ENCODE assay signal across 1 cellular context in the genomic region with DNA sequence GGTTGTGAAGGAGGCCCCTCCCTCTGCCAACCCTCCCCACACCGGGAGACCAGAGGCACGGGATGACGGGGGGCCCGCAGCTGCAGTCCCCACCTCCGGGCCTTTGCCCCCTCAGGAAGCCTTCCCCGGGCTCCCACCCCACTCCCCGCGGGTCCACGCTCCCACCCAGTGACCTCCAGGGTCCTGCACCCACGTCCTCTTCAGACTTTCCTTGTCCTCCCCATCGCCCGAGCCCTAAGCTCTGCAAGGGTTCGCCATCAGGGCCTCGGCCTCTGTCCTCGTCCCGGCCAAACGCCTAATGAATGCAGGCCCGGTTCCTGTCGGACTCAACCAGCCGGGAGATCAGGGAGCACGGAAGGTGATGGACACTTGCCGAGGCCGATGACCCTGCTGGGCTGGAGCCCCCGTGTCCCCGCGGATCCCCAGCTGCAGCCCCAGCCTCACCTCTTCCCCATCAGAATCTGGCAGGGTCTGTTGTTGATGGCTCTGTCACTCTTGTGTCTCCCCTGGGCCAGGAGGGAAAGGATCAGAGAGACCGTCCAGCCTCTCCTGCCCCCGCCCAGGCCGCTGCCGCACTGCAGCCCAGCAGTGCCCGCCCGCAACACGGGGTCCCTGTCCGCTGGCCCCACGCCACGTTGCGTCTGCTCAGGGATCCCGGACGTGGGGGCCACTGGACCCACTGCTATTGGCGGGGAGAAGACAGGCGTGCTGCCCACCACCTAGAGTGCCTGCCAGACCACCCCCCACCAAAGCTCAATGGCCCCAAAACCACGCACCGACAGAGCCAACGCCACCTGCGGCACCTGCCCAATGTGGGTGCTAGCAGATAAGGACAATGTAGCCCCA.
TF ChIP-seq lines count a peak whose summit lies in the region.

No MANE protein-coding gene starts in this region.

TF ChIP-seq in H1, 55 proteins besides CTCF, POLR2A, EP300 and RAD21:
- TF ChIP-seq, protein P1, sequence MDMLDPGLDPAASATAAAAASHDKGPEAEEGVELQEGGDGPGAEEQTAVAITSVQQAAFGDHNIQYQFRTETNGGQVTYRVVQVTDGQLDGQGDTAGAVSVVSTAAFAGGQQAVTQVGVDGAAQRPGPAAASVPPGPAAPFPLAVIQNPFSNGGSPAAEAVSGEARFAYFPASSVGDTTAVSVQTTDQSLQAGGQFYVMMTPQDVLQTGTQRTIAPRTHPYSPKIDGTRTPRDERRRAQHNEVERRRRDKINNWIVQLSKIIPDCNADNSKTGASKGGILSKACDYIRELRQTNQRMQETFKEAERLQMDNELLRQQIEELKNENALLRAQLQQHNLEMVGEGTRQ (IDR thresholded peaks at IDR 0.05; ENCODE audit: low read length): no peak
- TF ChIP-seq TAF1 (IDR thresholded peaks at IDR 0.05; ENCODE audit: low read depth, low read length) (no peak), BCL11A (IDR thresholded peaks at IDR 0.05; ENCODE audit: low read depth in 2 of 2, low read length in 2 of 2) (no peak), GABPA (IDR thresholded peaks at IDR 0.05; ENCODE audit: borderline replicate concordance, insufficient read depth, low read length) (no peak), MAFK (IDR thresholded peaks at IDR 0.05; ENCODE audit: low read depth, low read length) (no peak), KDM1A (IDR thresholded peaks at IDR 0.05; ENCODE audit: borderline replicate concordance, low read length) (no peak)
- TF ChIP-seq, protein P2, sequence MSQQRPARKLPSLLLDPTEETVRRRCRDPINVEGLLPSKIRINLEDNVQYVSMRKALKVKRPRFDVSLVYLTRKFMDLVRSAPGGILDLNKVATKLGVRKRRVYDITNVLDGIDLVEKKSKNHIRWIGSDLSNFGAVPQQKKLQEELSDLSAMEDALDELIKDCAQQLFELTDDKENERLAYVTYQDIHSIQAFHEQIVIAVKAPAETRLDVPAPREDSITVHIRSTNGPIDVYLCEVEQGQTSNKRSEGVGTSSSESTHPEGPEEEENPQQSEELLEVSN (IDR thresholded peaks at IDR 0.05): no peak
- TF ChIP-seq, protein P3, sequence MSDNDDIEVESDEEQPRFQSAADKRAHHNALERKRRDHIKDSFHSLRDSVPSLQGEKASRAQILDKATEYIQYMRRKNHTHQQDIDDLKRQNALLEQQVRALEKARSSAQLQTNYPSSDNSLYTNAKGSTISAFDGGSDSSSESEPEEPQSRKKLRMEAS (IDR thresholded peaks at IDR 0.05): no peak
